27 cellular contexts compared by ENCODE assay signal in genomic region chr4:137213372-137214173, GRCh38.
DNase-seq lines count a peak whose midpoint lies in the region; ATAC-seq, FAIRE-seq and TF ChIP-seq lines count a peak whose summit lies in the region.
"Had no signal": no experiment of that assay in that cellular context is flagged by ENCODE, and none has a peak within 500 bp of the region (broad histone marks: within the 10 kb centered on the region; RNA-seq: fewer than 3 reads in every experiment).

No MANE protein-coding gene starts in this region.

- no peak for ATAC-seq in A549
- ATAC-seq in GM21390 (IDR thresholded peaks at IDR 0.05; ENCODE audit: unreplicated experiment): no peak
- ATAC-seq in GM21367 (IDR thresholded peaks at IDR 0.05; ENCODE audit: unreplicated experiment): no peak
- ATAC-seq: natural killer cell treated with Interleukin-12 subunit alpha and Interleukin-12 subunit beta and Interleukin-15 and Interleukin-18, amount 100 ng/mL, for 72 hours; right cardiac atrium; upper lobe of right lung had no signal

- no peak for TF ChIP-seq POLR2A in A549 (IDR thresholded peaks at IDR 0.05; ENCODE audit: low read length)

- DNase-seq in A549 (ENCODE audit: low read depth in 1 of 2, low spot score in 1 of 2) (no peak), DMS53 treated with DMSO at 0.1 percent for 48 hours (lab: John Stamatoyannopoulos, UW; ENCODE audit: unreplicated experiment) (peak; percentile 1), NCI-H2171 treated with DMSO at 0.1 percent for 48 hours (lab: John Stamatoyannopoulos, UW) (peak; percentile 77), dedifferentiated amniotic fluid mesenchymal stem cell (ENCODE audit: extremely low spot score) (peak; percentile 57), osteocyte (ENCODE audit: extremely low spot score, unreplicated experiment) (no peak), NOMO-1 (lab: John Stamatoyannopoulos, UW; ENCODE audit: unreplicated experiment in 2 of 2) (no peak)
- DNase-seq: activated B cell treated with CpG ODN at 0.5 μM for 24 hours; activated CD4-positive, alpha-beta T cell treated with anti-CD3 and anti-CD28 coated beads, Interleukin-2, amount 50 U/mL, for 4 hours; GDM1; islet precursor cell; Karpas-422; NCI-H187; NCI-H446; right cardiac atrium; RPMI8226; stimulated activated CD4-positive, alpha-beta T cell treated with anti-CD3 and anti-CD28 coated beads, Interleukin-15, amount 100 ng/mL, for 24 hours; stimulated activated CD8-positive, alpha-beta memory T cell treated with anti-CD3 and anti-CD28 coated beads, Interleukin-4, amount 100 ng/mL, for 48 hours; upper lobe of right lung had no signal

- no peak overlapping the region for H3K4me3 ChIP-seq in A549
- H3K4me3 ChIP-seq: breast epithelium, coronary artery, upper lobe of right lung had no signal

- no peaks in the 10 kb centered on the region for H3K27me3 Mint-ChIP-seq in osteocyte (ENCODE audit: unreplicated experiment)
- H3K27me3 Mint-ChIP-seq: activated B cell treated with CpG ODN at 0.5 μM for 24 hours; natural killer cell treated with Interleukin-12 subunit alpha and Interleukin-12 subunit beta and Interleukin-15 and Interleukin-18, amount 100 ng/mL, for 72 hours had no signal

- CTCF ChIA-PET in A549 (lab: Yijun Ruan, JAX): no interaction called here

- H3K27ac ChIP-seq in A549: no peak overlapping the region
- H3K27ac ChIP-seq: breast epithelium, C4-2B, coronary artery, parathyroid adenoma, upper lobe of right lung had no signal

- TF ChIP-seq CTCF in A549 (IDR thresholded peaks at IDR 0.05): no peak
- no peak for TF ChIP-seq CTCF in osteocyte (IDR thresholded peaks at IDR 0.05)

- H3K4me1 ChIP-seq in A549: no peaks in the 10 kb centered on the region
- H3K4me1 ChIP-seq: breast epithelium, parathyroid adenoma, upper lobe of right lung had no signal

- H3K4me1 Mint-ChIP-seq in osteocyte (ENCODE audit: unreplicated experiment): peaks cover 4% of the 10 kb centered on the region
- H3K4me1 Mint-ChIP-seq: activated B cell treated with CpG ODN at 0.5 μM for 24 hours had no signal

- POLR2A ChIA-PET in A549 (lab: Yijun Ruan, JAX): no interaction called here

- H3K4me3 Mint-ChIP-seq in osteocyte (ENCODE audit: unreplicated experiment): no peak overlapping the region
- H3K4me3 Mint-ChIP-seq: activated B cell treated with CpG ODN at 0.5 μM for 24 hours; natural killer cell treated with Interleukin-12 subunit alpha and Interleukin-12 subunit beta and Interleukin-15 and Interleukin-18, amount 100 ng/mL, for 72 hours had no signal

- FAIRE-seq in A549 (lab: Jason Lieb, UNC): no peak
- FAIRE-seq: endometrium, frontal cortex had no signal

- no peaks in the 10 kb centered on the region for H3K36me3 Mint-ChIP-seq in osteocyte (ENCODE audit: unreplicated experiment)
- H3K36me3 Mint-ChIP-seq: natural killer cell treated with Interleukin-12 subunit alpha and Interleukin-12 subunit beta and Interleukin-15 and Interleukin-18, amount 100 ng/mL, for 72 hours had no signal

- no peaks in the 10 kb centered on the region for H3K9me3 Mint-ChIP-seq in osteocyte (ENCODE audit: unreplicated experiment)
- H3K9me3 Mint-ChIP-seq: activated B cell treated with CpG ODN at 0.5 μM for 24 hours had no signal

- H3K9me3 ChIP-seq in A549: no peaks in the 10 kb centered on the region
- H3K9me3 ChIP-seq: breast epithelium, upper lobe of right lung had no signal

- TF ChIP-seq EP300 in A549 (IDR thresholded peaks at IDR 0.05): no peak

- no peak overlapping the region for H3K4me2 ChIP-seq in A549

- TF ChIP-seq RAD21 in A549 (conservative IDR thresholded peaks at IDR 0.05 in 1 of 2, IDR thresholded peaks at IDR 0.05 in 1 of 2): no peak

- 48% methylated on average over 4 of the region's 4 CpGs for WGBS in A549 (ENCODE audit: missing lambda C conversion rate)

- no peak overlapping the region for H3K27ac Mint-ChIP-seq in osteocyte (ENCODE audit: unreplicated experiment)
- H3K27ac Mint-ChIP-seq: activated B cell treated with CpG ODN at 0.5 μM for 24 hours; natural killer cell treated with Interleukin-12 subunit alpha and Interleukin-12 subunit beta and Interleukin-15 and Interleukin-18, amount 100 ng/mL, for 72 hours had no signal

TF ChIP-seq in A549, 52 proteins besides CTCF, POLR2A, EP300 and RAD21:
- TF ChIP-seq PBX3 (IDR thresholded peaks at IDR 0.05) (no peak), MAFK (IDR thresholded peaks at IDR 0.05; ENCODE audit: partially characterized antibody) (peak; percentile 62), EHMT2 (IDR thresholded peaks at IDR 0.05; ENCODE audit: low read depth) (no peak), NR3C1 (IDR thresholded peaks at IDR 0.05) (no peak)

Comparison
In these comparisons a context has a peak if more than half of its experiments do, and no peak if none do; other contexts are left out.
1. DNase-seq: peak in DMS53 treated with DMSO at 0.1 percent for 48 hours (single experiment), NCI-H2171 treated with DMSO at 0.1 percent for 48 hours (single experiment) and dedifferentiated amniotic fluid mesenchymal stem cell (single experiment); none in A549 (0 of 2), osteocyte (single experiment) and NOMO-1 (0 of 2).